Comparison of ENCODE assay signal across 8 cellular contexts in genomic region chr1:181141431-181141910, GRCh38. TPM values are rescaled to one million over a fixed set of nuclear protein-coding genes. Genes with fewer than 3 reads are reported as not detected.
DNase-seq lines count a peak whose midpoint lies in the region; ATAC-seq, FAIRE-seq and TF ChIP-seq lines count a peak whose summit lies in the region.

No MANE protein-coding gene starts in this region.

- no peak for TF ChIP-seq POLR2A in A549 (IDR thresholded peaks at IDR 0.05; ENCODE audit: low read length)

- H3K4me1 ChIP-seq in A549: peaks cover 38% of the 10 kb centered on the region
- peaks cover 41% of the 10 kb centered on the region for H3K4me1 ChIP-seq in Loucy (ENCODE audit: insufficient read depth, low read length, poor library complexity, severe bottlenecking)
- H3K4me1 ChIP-seq in H9 (ENCODE audit: insufficient read depth, low read length): no peaks in the 10 kb centered on the region

- DNase-seq in A549 (ENCODE audit: low read depth in 1 of 2, low spot score in 1 of 2): peak in 1 of 2 experiments; percentile 85
- DNase-seq in activated T-cell treated with anti-CD3 and anti-CD28 coated beads, Interleukin-2, amount 50 U/mL, for 4 hours: peak; percentile 53
- peak; percentile 78 for DNase-seq in islet precursor cell
- peak; percentile 52 to 61 for DNase-seq in stimulated activated CD8-positive, alpha-beta memory T cell treated with anti-CD3 and anti-CD28 coated beads, Interleukin-7, amount 100 ng/mL, for 4 hours (ENCODE audit: low read depth in 2 of 2)
- DNase-seq in NCI-H82 treated with DMSO at 0.1 percent for 48 hours (lab: John Stamatoyannopoulos, UW; ENCODE audit: unreplicated experiment): no peak
- no peak for DNase-seq in glutamatergic neuron
- no peak for DNase-seq in H9

- no peak overlapping the region for H3K4ac ChIP-seq in H9 (ENCODE audit: low read depth, low read length)

- H3K79me1 ChIP-seq in H9 (ENCODE audit: insufficient read depth, low read depth, low read length, poor library complexity, severe bottlenecking): no peaks in the 10 kb centered on the region

- H3K27ac Mint-ChIP-seq in glutamatergic neuron (ENCODE audit: unreplicated experiment) (no peak overlapping the region), H9 (no peak overlapping the region)

- no peak overlapping the region for H2BK5ac ChIP-seq in H9 (ENCODE audit: insufficient read length, low read length)

- H3K14ac ChIP-seq in H9 (ENCODE audit: insufficient read depth, low read length): no peak overlapping the region

- H3K27me3 Mint-ChIP-seq in activated T-cell treated with anti-CD3 and anti-CD28 coated beads, Interleukin-2, amount 50 U/mL, for 4 hours (ENCODE audit: low read depth): no peaks in the 10 kb centered on the region
- H3K27me3 Mint-ChIP-seq in glutamatergic neuron (ENCODE audit: unreplicated experiment): peaks cover 2% of the 10 kb centered on the region
- peaks cover 27% of the 10 kb centered on the region for H3K27me3 Mint-ChIP-seq in H9 (ENCODE audit: low read depth)

- H3K9me3 Mint-ChIP-seq in activated T-cell treated with anti-CD3 and anti-CD28 coated beads, Interleukin-2, amount 50 U/mL, for 4 hours: no peaks in the 10 kb centered on the region
- peaks cover 14% of the 10 kb centered on the region for H3K9me3 Mint-ChIP-seq in glutamatergic neuron (ENCODE audit: unreplicated experiment)
- peaks cover 3 to 7% of the 10 kb centered on the region in 2 experiments; a peak in 3 of 5 replicates for H3K9me3 Mint-ChIP-seq in H9

- no peak overlapping the region for H2AK5ac ChIP-seq in H9 (ENCODE audit: insufficient read length, low read length)

- peaks cover 49% of the 10 kb centered on the region for H3K4me1 Mint-ChIP-seq in activated T-cell treated with anti-CD3 and anti-CD28 coated beads, Interleukin-2, amount 50 U/mL, for 4 hours (ENCODE audit: low read depth)
- H3K4me1 Mint-ChIP-seq in glutamatergic neuron (ENCODE audit: low read depth, unreplicated experiment) (peaks cover 22% of the 10 kb centered on the region), H9 (peaks cover 10 to 20% of the 10 kb centered on the region in 2 experiments)

- H4K91ac ChIP-seq in H9 (ENCODE audit: insufficient read length, low read depth, low read length): no peak overlapping the region

- H2BK12ac ChIP-seq in H9 (ENCODE audit: insufficient read length, low read depth, low read length): no peak overlapping the region

- no peak overlapping the region for H3T11ph ChIP-seq in H9 (ENCODE audit: low read length)

- H3K4me3 ChIP-seq in A549 (no peak overlapping the region), Loucy (ENCODE audit: low read length, poor library complexity, severe bottlenecking) (no peak overlapping the region)

- H2BK120ac ChIP-seq in H9 (ENCODE audit: low read depth, low read length, poor library complexity, severe bottlenecking): no peak overlapping the region

- no peak overlapping the region for H3K18ac ChIP-seq in H9 (ENCODE audit: insufficient read length, low read depth, low read length)

- peak overlapping the region; percentile 77 to 92 for H3K27ac ChIP-seq in A549
- no peak overlapping the region for H3K27ac ChIP-seq in H9 (ENCODE audit: insufficient read length, low read depth, low read length)

- peaks cover 3% of the 10 kb centered on the region for H3K23me2 ChIP-seq in H9 (ENCODE audit: insufficient read length, low read depth, low read length, poor library complexity, severe bottlenecking)

- no peak overlapping the region for H2BK15ac ChIP-seq in H9 (ENCODE audit: low read depth, low read length)

- no peaks in the 10 kb centered on the region for H3F3A ChIP-seq in Loucy (ENCODE audit: low read depth)

- peak overlapping the region; percentile 34 for H3K4me3 Mint-ChIP-seq in activated T-cell treated with anti-CD3 and anti-CD28 coated beads, Interleukin-2, amount 50 U/mL, for 4 hours
- H3K4me3 Mint-ChIP-seq in glutamatergic neuron (ENCODE audit: unreplicated experiment) (no peak overlapping the region), H9 (no peak overlapping the region)

- H3K27me3 ChIP-seq in Loucy (ENCODE audit: insufficient read depth, low read length, poor library complexity, severe bottlenecking) (no peaks in the 10 kb centered on the region), H9 (ENCODE audit: insufficient read depth, low read length) (no peaks in the 10 kb centered on the region)

- H4K8ac ChIP-seq in H9 (replicated peaks; ENCODE audit: insufficient read length, low read depth, low read length): no peak overlapping the region

- H3K36me3 Mint-ChIP-seq in activated T-cell treated with anti-CD3 and anti-CD28 coated beads, Interleukin-2, amount 50 U/mL, for 4 hours (ENCODE audit: insufficient read depth): no peaks in the 10 kb centered on the region
- peaks cover 14% of the 10 kb centered on the region for H3K36me3 Mint-ChIP-seq in glutamatergic neuron (ENCODE audit: unreplicated experiment)
- no peaks in the 10 kb centered on the region for H3K36me3 Mint-ChIP-seq in H9 (ENCODE audit: insufficient read depth in 1 of 3, low read depth in 3 of 3)

- no peaks in the 10 kb centered on the region for H3K9me2 ChIP-seq in Loucy (replicated peaks; ENCODE audit: low read depth, low read length)

- H3K36me3 ChIP-seq in Loucy (ENCODE audit: insufficient read depth, low read length): no peaks in the 10 kb centered on the region

- ATAC-seq in A549: peak; percentile 59 to 63
- ATAC-seq in activated T-cell treated with anti-CD3 and anti-CD28 coated beads, Interleukin-2, amount 50 U/mL, for 4 hours: peak; percentile 62 to 66

- H3K9ac ChIP-seq in Loucy (ENCODE audit: low read depth, low read length, poor library complexity, severe bottlenecking) (no peak overlapping the region), H9 (ENCODE audit: extremely low read depth, insufficient read length, low read length) (no peak overlapping the region)

- H4K5ac ChIP-seq in H9 (ENCODE audit: insufficient read length, low read depth, low read length): no peak overlapping the region

- no peak overlapping the region for H3K23ac ChIP-seq in H9 (ENCODE audit: insufficient read length, low read depth, low read length)

- POLR2A ChIA-PET in A549 (lab: Yijun Ruan, JAX): interaction anchor here (0.8 to 3.6 kb wide), 8 partner anchors 34 to 53 kb away, joined by 3 to 16 read pairs (median 6); partner anchors contain the start of gene IER5

- 17% methylated on average over 5 of the region's 5 CpGs for WGBS in A549 (ENCODE audit: missing lambda C conversion rate)
- no CpG with 5 or more reads among the region's 5 CpGs for WGBS in H9 (ENCODE audit: extremely low coverage, insufficient read length, low lambda C conversion rate)

- no peak; a peak in 1 of 5 replicates for TF ChIP-seq RAD21 in A549 (conservative IDR thresholded peaks at IDR 0.05 in 1 of 2, IDR thresholded peaks at IDR 0.05 in 1 of 2)

- H3K9me3 ChIP-seq in A549 (peaks cover 9% of the 10 kb centered on the region; the same call in 1 of the 3 replicates), Loucy (ENCODE audit: insufficient read depth, low read depth, low read length) (no peaks in the 10 kb centered on the region), H9 (ENCODE audit: control insufficient read depth, low read depth, low read length) (no peaks in the 10 kb centered on the region)

- TF ChIP-seq EP300 in A549 (IDR thresholded peaks at IDR 0.05): 0 out of 5 replicates have a peak, but pooled peaks of 1 of the 2 experiments have one; percentile 14

- H4K20me1 ChIP-seq in Loucy (ENCODE audit: insufficient read depth, low read length, poor library complexity, severe bottlenecking): no peaks in the 10 kb centered on the region
- no peaks in the 10 kb centered on the region for H4K20me1 ChIP-seq in H9 (ENCODE audit: control insufficient read depth, insufficient read depth, insufficient read length)

- H3K56ac ChIP-seq in H9 (ENCODE audit: insufficient read length, low read depth, low read length): no peak overlapping the region

- H2BK20ac ChIP-seq in H9 (ENCODE audit: low read depth, low read length, poor library complexity, severe bottlenecking): no peak overlapping the region

- no peaks in the 10 kb centered on the region for H3K79me2 ChIP-seq in Loucy (ENCODE audit: insufficient read depth, low read length)
- H3K79me2 ChIP-seq in H9 (ENCODE audit: insufficient read depth, low read length): no peaks in the 10 kb centered on the region

- FAIRE-seq in A549 (lab: Jason Lieb, UNC): no peak

- CTCF ChIA-PET in A549 (lab: Yijun Ruan, JAX): interaction anchor here (0.7 to 15.4 kb wide), 55 partner anchors 9 to 779 kb away, joined by 3 to 774 read pairs (median 8); partner anchors contain the start of genes IER5, MR1 and STX6

- H3K4me2 ChIP-seq in A549 (peak overlapping the region; percentile 86), Loucy (ENCODE audit: low read depth, low read length, poor library complexity, severe bottlenecking) (no peak overlapping the region), H9 (ENCODE audit: insufficient read depth, insufficient read length, low read length) (no peak overlapping the region)

- no peak overlapping the region for H2AFZ ChIP-seq in Loucy (ENCODE audit: low read length)
- H2AFZ ChIP-seq in H9 (ENCODE audit: low read length): no peak overlapping the region

- TF ChIP-seq CTCF in A549 (IDR thresholded peaks at IDR 0.05) (no peak), Loucy (conservative IDR thresholded peaks at IDR 0.05; ENCODE audit: low read length) (peak; percentile 19; the same call in 1 of the 2 replicates), glutamatergic neuron (IDR thresholded peaks at IDR 0.05; ENCODE audit: partially characterized antibody, unreplicated experiment) (no peak), H9 (conservative IDR thresholded peaks at IDR 0.05) (no peak)

TF ChIP-seq in A549, 52 proteins besides CTCF, POLR2A, EP300 and RAD21 (continues in another document):
- TF ChIP-seq HMGXB4 (CRISPR knock-in tag; IDR thresholded peaks at IDR 0.05; ENCODE audit: borderline replicate concordance): no peak

RNA-seq across cellular contexts. Expression of gene IER5, which starts 53.0 kb away (rescaled TPM):
- polyA plus RNA-seq in A549 (2011; rRNA removed) (21.2 and 26.8 TPM in 2 replicates), A549 (2017; fragmentation: RNase III; extraction: RNeasy Plus Mini Kit Qiagen cat#74134 plus additional on column Dnase treatment) (40.2 to 43.4 TPM (median 40.5 TPM) in 3 replicates)
- polyA plus RNA-seq in A549 (2012; cell fraction: cytosol; rRNA removed): 26.3 and 34.1 TPM in 2 replicates
- polyA plus RNA-seq in A549 (2012; cell fraction: nucleus; rRNA removed): 60.6 and 73.2 TPM in 2 replicates
- 20.8 and 29.5 TPM in 2 replicates for polyA minus RNA-seq in A549 (2011; rRNA and poly(A)+ RNA removed)
- total RNA-seq in activated T-cell treated with anti-CD3 and anti-CD28 coated beads, Interleukin-2, amount 50 U/mL, for 4 hours: 10 to 100 TPM; 43.6 to 58.9 (median 54.9) TPM
- total RNA-seq in glutamatergic neuron (ENCODE audit: unreplicated experiment) (8.8 TPM), H9 (2021) (6.7 and 7.6 TPM in 2 replicates)

Comparison
In these comparisons a context has a peak if more than half of its experiments do, and no peak if none do; other contexts are left out.
1. DNase-seq: peak in activated T-cell treated with anti-CD3 and anti-CD28 coated beads, Interleukin-2, amount 50 U/mL, for 4 hours (single experiment), islet precursor cell (single experiment) and stimulated activated CD8-positive, alpha-beta memory T cell treated with anti-CD3 and anti-CD28 coated beads, Interleukin-7, amount 100 ng/mL, for 4 hours (2 of 2); none in NCI-H82 treated with DMSO at 0.1 percent for 48 hours (single experiment), glutamatergic neuron (single experiment) and H9 (single experiment).